25 cellular contexts compared by ENCODE assay signal in genomic region chr6:126344181-126344580, GRCh38.
"Had no signal": no experiment of that assay in that cellular context is flagged by ENCODE, and none has a peak within 500 bp of the region (broad histone marks: within the 10 kb centered on the region; RNA-seq: fewer than 3 reads in every experiment).

No MANE protein-coding gene starts in this region.

- H3K9me3 ChIP-seq: left ventricle myocardium inferior, neutrophil, ovary, stomach, testis, thyroid gland, transverse colon, upper lobe of right lung had no signal

- H3K27ac Mint-ChIP-seq: immature natural killer cell; naive thymus-derived CD8-positive, alpha-beta T cell; nephron; neural progenitor cell; progenitor cell of endocrine pancreas; stimulated activated naive B cell treated with anti-CD40 and anti-IgM and Interleukin-4, amounts not matched to agents 10 μg/mL and 1 μg/mL and 100 μg/mL, for 72 hours had no signal

- H3K4me3 Mint-ChIP-seq: immature natural killer cell; naive thymus-derived CD8-positive, alpha-beta T cell; neural progenitor cell; stimulated activated naive B cell treated with anti-CD40 and anti-IgM and Interleukin-4, amounts not matched to agents 10 μg/mL and 1 μg/mL and 100 μg/mL, for 72 hours had no signal

- H3K9ac ChIP-seq: neural progenitor cell had no signal

- H3K27me3 ChIP-seq: neural progenitor cell, neutrophil, ovary, stomach, testis, thyroid gland, transverse colon, upper lobe of right lung had no signal

- H3K36me3 ChIP-seq: left ventricle myocardium inferior, neutrophil, ovary, stomach, thyroid gland, transverse colon, upper lobe of right lung had no signal

- H3K27me3 Mint-ChIP-seq: naive thymus-derived CD8-positive, alpha-beta T cell; progenitor cell of endocrine pancreas; stimulated activated naive B cell treated with anti-CD40 and anti-IgM and Interleukin-4, amounts not matched to agents 10 μg/mL and 1 μg/mL and 100 μg/mL, for 72 hours had no signal

- DNase-seq: hypothalamus; immature natural killer cell; left ventricle myocardium inferior; naive thymus-derived CD8-positive, alpha-beta T cell; occipital lobe; ovary; retina; right cardiac atrium; stimulated activated CD4-positive, alpha-beta T cell treated with anti-CD3 and anti-CD28 coated beads, Interleukin-12 subunit alpha, Interleukin-12 subunit beta, amount 100 ng/mL, for 4 hours; stimulated activated CD4-positive, alpha-beta T cell treated with anti-CD3 and anti-CD28 coated beads, Interleukin-15, amount 100 ng/mL, for 24 hours; stimulated activated CD4-positive, alpha-beta T cell treated with anti-CD3 and anti-CD28 coated beads, Interleukin-2, amount 100 ng/mL, for 24 hours; stimulated activated CD4-positive, alpha-beta T cell treated with anti-CD3 and anti-CD28 coated beads, Interleukin-4, amount 100 ng/mL, for 1 hour; stimulated activated naive B cell treated with anti-CD40 and anti-IgM and Interleukin-4, amounts not matched to agents 10 μg/mL and 1 μg/mL and 100 μg/mL, for 72 hours; stimulated activated naive CD8-positive, alpha-beta T cell treated with anti-CD3 and anti-CD28 coated beads, Interleukin-15, Interleukin-2, amounts not matched to agents 100 U/mL and 50 U/mL, for 24 hours; stomach; testis; thyroid gland; transverse colon; upper lobe of right lung had no signal

- H2AFZ ChIP-seq: neural progenitor cell had no signal

- H3K9me3 Mint-ChIP-seq: immature natural killer cell; naive thymus-derived CD8-positive, alpha-beta T cell; nephron; neural progenitor cell; stimulated activated naive B cell treated with anti-CD40 and anti-IgM and Interleukin-4, amounts not matched to agents 10 μg/mL and 1 μg/mL and 100 μg/mL, for 72 hours had no signal

- H3K36me3 Mint-ChIP-seq: immature natural killer cell; naive thymus-derived CD8-positive, alpha-beta T cell; stimulated activated naive B cell treated with anti-CD40 and anti-IgM and Interleukin-4, amounts not matched to agents 10 μg/mL and 1 μg/mL and 100 μg/mL, for 72 hours had no signal

- H3K4me3 ChIP-seq: left ventricle myocardium inferior, lung, neural progenitor cell, ovary, skin epidermis, stomach, testis, thyroid gland, transverse colon, upper lobe of right lung had no signal

- H3K27ac ChIP-seq: left ventricle myocardium inferior, neural progenitor cell, neutrophil, ovary, skin epidermis, stomach, testis, thyroid gland, transverse colon, upper lobe of right lung had no signal
